1 cellular context compared by ENCODE assay signal in the genomic region with DNA sequence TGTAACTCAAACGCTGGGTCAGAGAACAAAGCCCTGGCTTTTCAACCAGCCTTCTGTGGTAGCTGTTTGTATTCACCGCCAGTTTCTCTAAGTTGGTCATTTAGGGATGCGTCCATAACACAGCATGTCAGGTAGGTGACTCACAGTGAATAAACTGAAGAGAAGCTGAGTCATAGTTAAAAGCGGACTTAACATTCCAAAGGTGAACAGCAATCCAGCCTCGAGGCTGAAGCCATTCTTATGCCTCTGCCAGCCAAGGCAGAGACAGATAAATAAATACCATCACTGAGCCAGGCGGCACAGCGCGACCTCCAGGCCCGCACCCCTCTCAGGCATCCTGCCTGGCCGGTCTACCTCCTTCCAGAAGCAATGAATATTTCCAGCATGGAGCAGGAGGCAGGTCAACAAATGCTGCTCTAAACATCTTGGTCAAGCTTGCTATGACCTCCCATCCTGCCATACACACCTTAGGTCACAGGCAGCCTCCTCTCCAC.
TF ChIP-seq lines count a peak whose summit lies in the region.

No MANE protein-coding gene starts in this region.

TF ChIP-seq in K562, 482 proteins besides CTCF, POLR2A, EP300 and RAD21 (continued from another document and continues in another):
- TF ChIP-seq, protein P1, sequence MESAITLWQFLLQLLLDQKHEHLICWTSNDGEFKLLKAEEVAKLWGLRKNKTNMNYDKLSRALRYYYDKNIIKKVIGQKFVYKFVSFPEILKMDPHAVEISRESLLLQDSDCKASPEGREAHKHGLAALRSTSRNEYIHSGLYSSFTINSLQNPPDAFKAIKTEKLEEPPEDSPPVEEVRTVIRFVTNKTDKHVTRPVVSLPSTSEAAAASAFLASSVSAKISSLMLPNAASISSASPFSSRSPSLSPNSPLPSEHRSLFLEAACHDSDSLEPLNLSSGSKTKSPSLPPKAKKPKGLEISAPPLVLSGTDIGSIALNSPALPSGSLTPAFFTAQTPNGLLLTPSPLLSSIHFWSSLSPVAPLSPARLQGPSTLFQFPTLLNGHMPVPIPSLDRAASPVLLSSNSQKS (CRISPR knock-in tag; IDR thresholded peaks at IDR 0.05): no peak
- no peak for TF ChIP-seq LEF1 (IDR thresholded peaks at IDR 0.05)
- no peak for TF ChIP-seq ZNF830 (CRISPR knock-in tag; IDR thresholded peaks at IDR 0.05)
- TF ChIP-seq, protein P2, sequence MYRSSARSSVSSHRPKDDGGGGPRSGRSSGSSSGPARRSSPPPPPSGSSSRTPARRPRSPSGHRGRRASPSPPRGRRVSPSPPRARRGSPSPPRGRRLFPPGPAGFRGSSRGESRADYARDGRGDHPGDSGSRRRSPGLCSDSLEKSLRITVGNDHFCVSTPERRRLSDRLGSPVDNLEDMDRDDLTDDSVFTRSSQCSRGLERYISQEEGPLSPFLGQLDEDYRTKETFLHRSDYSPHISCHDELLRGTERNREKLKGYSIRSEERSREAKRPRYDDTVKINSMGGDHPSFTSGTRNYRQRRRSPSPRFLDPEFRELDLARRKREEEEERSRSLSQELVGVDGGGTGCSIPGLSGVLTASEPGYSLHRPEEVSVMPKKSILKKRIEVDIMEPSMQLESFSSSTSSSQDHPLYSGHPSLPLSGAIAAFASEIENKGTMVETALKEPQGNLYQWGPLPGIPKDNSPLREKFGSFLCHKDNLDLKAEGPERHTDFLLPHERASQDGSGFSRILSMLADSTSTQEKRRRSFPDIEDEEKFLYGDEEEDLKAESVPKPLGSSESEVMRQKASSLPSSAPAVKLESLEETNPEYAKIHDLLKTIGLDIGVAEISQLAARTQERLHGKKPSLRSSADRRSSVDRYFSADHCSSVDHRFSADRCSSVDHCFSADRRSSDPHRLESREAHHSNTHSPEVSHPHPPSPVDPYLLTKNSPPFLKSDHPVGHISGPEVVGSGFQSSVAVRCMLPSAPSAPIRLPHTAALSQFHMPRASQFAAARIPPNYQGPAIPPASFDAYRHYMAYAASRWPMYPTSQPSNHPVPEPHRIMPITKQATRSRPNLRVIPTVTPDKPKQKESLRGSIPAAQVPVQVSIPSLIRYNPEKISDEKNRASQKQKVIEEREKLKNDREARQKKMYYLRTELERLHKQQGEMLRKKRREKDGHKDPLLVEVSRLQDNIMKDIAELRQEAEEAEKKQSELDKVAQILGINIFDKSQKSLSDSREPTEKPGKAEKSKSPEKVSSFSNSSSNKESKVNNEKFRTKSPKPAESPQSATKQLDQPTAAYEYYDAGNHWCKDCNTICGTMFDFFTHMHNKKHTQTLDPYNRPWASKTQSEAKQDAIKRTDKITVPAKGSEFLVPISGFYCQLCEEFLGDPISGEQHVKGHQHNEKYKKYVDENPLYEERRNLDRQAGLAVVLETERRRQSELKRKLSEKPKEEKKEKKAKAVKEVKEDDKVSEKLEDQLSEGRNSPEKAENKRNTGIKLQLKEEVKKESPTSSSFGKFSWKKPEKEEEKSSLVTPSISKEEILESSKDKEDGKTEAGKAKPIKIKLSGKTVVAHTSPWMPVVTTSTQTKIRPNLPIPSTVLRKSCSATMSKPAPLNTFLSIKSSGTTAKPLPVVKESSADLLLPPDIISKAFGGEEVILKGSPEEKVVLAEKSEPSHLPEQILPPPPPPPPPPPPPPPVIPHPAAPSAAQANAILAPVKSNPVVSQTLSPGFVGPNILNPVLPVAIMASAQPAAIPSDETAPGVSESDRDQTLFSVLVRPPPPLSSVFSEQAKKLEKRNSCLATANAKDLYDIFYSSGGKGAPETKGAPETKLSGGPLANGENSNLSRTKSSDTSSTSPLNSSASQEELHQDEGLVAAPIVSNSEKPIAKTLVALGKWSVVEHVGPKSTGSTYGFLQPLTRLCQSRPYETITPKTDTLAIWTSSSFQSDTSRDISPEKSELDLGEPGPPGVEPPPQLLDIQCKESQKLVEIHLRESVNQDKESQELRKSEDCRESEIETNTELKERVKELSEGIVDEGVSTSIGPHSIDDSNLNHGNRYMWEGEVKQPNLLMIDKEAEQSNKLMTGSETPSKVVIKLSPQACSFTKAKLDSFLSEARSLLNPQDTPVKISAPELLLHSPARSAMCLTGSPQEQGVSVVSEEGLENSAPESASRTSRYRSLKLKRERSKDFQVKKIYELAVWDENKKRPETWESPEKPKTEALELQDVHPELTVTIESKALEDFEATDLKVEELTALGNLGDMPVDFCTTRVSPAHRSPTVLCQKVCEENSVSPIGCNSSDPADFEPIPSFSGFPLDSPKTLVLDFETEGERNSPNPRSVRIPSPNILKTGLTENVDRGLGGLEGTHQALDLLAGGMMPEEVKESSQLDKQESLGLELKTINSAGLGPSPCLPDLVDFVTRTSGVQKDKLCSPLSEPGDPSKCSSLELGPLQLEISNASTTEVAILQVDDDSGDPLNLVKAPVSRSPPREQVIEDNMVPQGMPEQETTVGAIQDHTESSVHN (IDR thresholded peaks at IDR 0.05; ENCODE audit: borderline replicate concordance in 1 of 2, low read depth in 1 of 2): no peak
- no peak for TF ChIP-seq FOXP1 (CRISPR knock-in tag; IDR thresholded peaks at IDR 0.05)
- TF ChIP-seq HDAC2 (IDR thresholded peaks at IDR 0.05): no peak
- no peak for TF ChIP-seq ZNF695 (CRISPR knock-in tag; IDR thresholded peaks at IDR 0.05)
- TF ChIP-seq RBBP5 (IDR thresholded peaks at IDR 0.05; ENCODE audit: borderline replicate concordance, insufficient read depth, low read length, poor library complexity, severe bottlenecking): no peak
- TF ChIP-seq JUNB (CRISPR knock-in tag; conservative IDR thresholded peaks at IDR 0.05): 0 out of 2 replicates have a peak, but pooled peaks have one; percentile 33
- no peak for TF ChIP-seq MTA2 (IDR thresholded peaks at IDR 0.05; ENCODE audit: low read depth)
- no peak for TF ChIP-seq SPI1 (IDR thresholded peaks at IDR 0.05; ENCODE audit: borderline replicate concordance, low read depth, low read length)
- TF ChIP-seq, protein P3, sequence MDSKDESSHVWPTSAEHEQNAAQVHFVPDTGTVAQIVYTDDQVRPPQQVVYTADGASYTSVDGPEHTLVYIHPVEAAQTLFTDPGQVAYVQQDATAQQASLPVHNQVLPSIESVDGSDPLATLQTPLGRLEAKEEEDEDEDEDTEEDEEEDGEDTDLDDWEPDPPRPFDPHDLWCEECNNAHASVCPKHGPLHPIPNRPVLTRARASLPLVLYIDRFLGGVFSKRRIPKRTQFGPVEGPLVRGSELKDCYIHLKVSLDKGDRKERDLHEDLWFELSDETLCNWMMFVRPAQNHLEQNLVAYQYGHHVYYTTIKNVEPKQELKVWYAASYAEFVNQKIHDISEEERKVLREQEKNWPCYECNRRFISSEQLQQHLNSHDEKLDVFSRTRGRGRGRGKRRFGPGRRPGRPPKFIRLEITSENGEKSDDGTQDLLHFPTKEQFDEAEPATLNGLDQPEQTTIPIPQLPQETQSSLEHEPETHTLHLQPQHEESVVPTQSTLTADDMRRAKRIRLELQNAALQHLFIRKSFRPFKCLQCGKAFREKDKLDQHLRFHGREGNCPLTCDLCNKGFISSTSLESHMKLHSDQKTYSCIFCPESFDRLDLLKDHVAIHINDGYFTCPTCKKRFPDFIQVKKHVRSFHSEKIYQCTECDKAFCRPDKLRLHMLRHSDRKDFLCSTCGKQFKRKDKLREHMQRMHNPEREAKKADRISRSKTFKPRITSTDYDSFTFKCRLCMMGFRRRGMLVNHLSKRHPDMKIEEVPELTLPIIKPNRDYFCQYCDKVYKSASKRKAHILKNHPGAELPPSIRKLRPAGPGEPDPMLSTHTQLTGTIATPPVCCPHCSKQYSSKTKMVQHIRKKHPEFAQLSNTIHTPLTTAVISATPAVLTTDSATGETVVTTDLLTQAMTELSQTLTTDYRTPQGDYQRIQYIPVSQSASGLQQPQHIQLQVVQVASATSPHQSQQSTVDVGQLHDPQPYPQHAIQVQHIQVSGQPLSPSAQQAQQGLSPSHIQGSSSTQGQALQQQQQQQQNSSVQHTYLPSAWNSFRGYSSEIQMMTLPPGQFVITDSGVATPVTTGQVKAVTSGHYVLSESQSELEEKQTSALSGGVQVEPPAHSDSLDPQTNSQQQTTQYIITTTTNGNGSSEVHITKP (IDR thresholded peaks at IDR 0.05; ENCODE audit: partially characterized antibody): no peak
- TF ChIP-seq JUND (IDR thresholded peaks at IDR 0.05; ENCODE audit: borderline replicate concordance, low read depth, low read length): peak; percentile 55; the same call in 1 of the 2 replicates
- TF ChIP-seq JUND (tag; IDR thresholded peaks at IDR 0.05; ENCODE audit: borderline replicate concordance, low read depth, low read length): peak; percentile 46; the same call in 1 of the 3 replicates
- peak; percentile 90 for TF ChIP-seq FOSL1 (tag; conservative IDR thresholded peaks at IDR 0.05)
- TF ChIP-seq, protein P4, sequence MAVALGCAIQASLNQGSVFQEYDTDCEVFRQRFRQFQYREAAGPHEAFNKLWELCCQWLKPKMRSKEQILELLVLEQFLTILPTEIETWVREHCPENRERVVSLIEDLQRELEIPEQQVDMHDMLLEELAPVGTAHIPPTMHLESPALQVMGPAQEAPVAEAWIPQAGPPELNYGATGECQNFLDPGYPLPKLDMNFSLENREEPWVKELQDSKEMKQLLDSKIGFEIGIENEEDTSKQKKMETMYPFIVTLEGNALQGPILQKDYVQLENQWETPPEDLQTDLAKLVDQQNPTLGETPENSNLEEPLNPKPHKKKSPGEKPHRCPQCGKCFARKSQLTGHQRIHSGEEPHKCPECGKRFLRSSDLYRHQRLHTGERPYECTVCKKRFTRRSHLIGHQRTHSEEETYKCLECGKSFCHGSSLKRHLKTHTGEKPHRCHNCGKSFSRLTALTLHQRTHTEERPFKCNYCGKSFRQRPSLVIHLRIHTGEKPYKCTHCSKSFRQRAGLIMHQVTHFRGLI (CRISPR knock-in tag; IDR thresholded peaks at IDR 0.05): no peak
- no peak for TF ChIP-seq TFAM (CRISPR knock-in tag; conservative IDR thresholded peaks at IDR 0.05)
- TF ChIP-seq NFE2 (IDR thresholded peaks at IDR 0.05; ENCODE audit: low read depth): peak; percentile 61
- TF ChIP-seq MAZ (CRISPR knock-in tag; conservative IDR thresholded peaks at IDR 0.05 in 1 of 2, IDR thresholded peaks at IDR 0.05 in 1 of 2): no peak
- TF ChIP-seq, protein P5, sequence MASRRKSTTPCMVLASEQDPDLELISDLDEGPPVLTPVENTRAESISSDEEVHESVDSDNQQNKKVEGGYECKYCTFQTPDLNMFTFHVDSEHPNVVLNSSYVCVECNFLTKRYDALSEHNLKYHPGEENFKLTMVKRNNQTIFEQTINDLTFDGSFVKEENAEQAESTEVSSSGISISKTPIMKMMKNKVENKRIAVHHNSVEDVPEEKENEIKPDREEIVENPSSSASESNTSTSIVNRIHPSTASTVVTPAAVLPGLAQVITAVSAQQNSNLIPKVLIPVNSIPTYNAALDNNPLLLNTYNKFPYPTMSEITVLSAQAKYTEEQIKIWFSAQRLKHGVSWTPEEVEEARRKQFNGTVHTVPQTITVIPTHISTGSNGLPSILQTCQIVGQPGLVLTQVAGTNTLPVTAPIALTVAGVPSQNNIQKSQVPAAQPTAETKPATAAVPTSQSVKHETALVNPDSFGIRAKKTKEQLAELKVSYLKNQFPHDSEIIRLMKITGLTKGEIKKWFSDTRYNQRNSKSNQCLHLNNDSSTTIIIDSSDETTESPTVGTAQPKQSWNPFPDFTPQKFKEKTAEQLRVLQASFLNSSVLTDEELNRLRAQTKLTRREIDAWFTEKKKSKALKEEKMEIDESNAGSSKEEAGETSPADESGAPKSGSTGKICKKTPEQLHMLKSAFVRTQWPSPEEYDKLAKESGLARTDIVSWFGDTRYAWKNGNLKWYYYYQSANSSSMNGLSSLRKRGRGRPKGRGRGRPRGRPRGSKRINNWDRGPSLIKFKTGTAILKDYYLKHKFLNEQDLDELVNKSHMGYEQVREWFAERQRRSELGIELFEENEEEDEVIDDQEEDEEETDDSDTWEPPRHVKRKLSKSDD (conservative IDR thresholded peaks at IDR 0.05; ENCODE audit: low read length): no peak
- no peak for TF ChIP-seq RBM14 (IDR thresholded peaks at IDR 0.05; ENCODE audit: borderline replicate concordance, insufficient read depth, low read depth, low read length)
- no peak for TF ChIP-seq ZNF134 (CRISPR knock-in tag; conservative IDR thresholded peaks at IDR 0.05)
- TF ChIP-seq ETV1 (tag; conservative IDR thresholded peaks at IDR 0.05; ENCODE audit: low read depth): no peak
- TF ChIP-seq MAFG (tag; conservative IDR thresholded peaks at IDR 0.05): peak; percentile 52; the same call in 1 of the 2 replicates
- no peak for TF ChIP-seq CBX3 (IDR thresholded peaks at IDR 0.05; ENCODE audit: borderline replicate concordance in 1 of 2, low read length in 2 of 2)
- TF ChIP-seq, protein P6, sequence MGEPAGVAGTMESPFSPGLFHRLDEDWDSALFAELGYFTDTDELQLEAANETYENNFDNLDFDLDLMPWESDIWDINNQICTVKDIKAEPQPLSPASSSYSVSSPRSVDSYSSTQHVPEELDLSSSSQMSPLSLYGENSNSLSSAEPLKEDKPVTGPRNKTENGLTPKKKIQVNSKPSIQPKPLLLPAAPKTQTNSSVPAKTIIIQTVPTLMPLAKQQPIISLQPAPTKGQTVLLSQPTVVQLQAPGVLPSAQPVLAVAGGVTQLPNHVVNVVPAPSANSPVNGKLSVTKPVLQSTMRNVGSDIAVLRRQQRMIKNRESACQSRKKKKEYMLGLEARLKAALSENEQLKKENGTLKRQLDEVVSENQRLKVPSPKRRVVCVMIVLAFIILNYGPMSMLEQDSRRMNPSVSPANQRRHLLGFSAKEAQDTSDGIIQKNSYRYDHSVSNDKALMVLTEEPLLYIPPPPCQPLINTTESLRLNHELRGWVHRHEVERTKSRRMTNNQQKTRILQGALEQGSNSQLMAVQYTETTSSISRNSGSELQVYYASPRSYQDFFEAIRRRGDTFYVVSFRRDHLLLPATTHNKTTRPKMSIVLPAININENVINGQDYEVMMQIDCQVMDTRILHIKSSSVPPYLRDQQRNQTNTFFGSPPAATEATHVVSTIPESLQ (CRISPR knock-in tag; IDR thresholded peaks at IDR 0.05): no peak
- TF ChIP-seq MEF2D (tag; conservative IDR thresholded peaks at IDR 0.05; ENCODE audit: low read depth): no peak
- TF ChIP-seq WHSC1 (IDR thresholded peaks at IDR 0.05; ENCODE audit: low read length): no peak
- TF ChIP-seq ZNF717 (CRISPR knock-in tag; IDR thresholded peaks at IDR 0.05): no peak
- TF ChIP-seq EP400 (IDR thresholded peaks at IDR 0.05): no peak
- TF ChIP-seq, protein P7, sequence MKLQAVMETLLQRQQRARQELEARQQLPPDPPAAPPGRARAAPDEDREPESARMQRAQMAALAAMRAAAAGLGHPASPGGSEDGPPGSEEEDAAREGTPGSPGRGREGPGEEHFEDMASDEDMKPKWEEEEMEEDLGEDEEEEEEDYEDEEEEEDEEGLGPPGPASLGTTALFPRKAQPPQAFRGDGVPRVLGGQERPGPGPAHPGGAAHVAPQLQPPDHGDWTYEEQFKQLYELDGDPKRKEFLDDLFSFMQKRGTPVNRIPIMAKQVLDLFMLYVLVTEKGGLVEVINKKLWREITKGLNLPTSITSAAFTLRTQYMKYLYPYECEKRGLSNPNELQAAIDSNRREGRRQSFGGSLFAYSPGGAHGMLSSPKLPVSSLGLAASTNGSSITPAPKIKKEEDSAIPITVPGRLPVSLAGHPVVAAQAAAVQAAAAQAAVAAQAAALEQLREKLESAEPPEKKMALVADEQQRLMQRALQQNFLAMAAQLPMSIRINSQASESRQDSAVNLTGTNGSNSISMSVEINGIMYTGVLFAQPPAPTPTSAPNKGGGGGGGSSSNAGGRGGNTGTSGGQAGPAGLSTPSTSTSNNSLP (IDR thresholded peaks at IDR 0.05; ENCODE audit: borderline replicate concordance, low read depth, low read length): no peak
- TF ChIP-seq SRF (CRISPR knock-in tag; IDR thresholded peaks at IDR 0.05): no peak
- TF ChIP-seq RBM15 (IDR thresholded peaks at IDR 0.05; ENCODE audit: insufficient read depth, low read length): no peak
- TF ChIP-seq HSF4 (CRISPR knock-in tag; IDR thresholded peaks at IDR 0.05; ENCODE audit: borderline replicate concordance): no peak
- no peak for TF ChIP-seq NEUROD1 (IDR thresholded peaks at IDR 0.05; ENCODE audit: borderline replicate concordance, low read depth, low read length, partially characterized antibody)
- no peak for TF ChIP-seq CTBP1 (IDR thresholded peaks at IDR 0.05; ENCODE audit: borderline replicate concordance)
